ENCODE assay signal across 8 cellular contexts in genomic region chr9:109010676-109011655, GRCh38. TPM values are rescaled to one million over a fixed set of nuclear protein-coding genes. Genes with fewer than 3 reads are reported as not detected.
A peak's percentile ranks its signal among the peaks of the same experiment; 100 is the strongest.
DNase-seq lines count a peak whose midpoint lies in the region; ATAC-seq, FAIRE-seq and TF ChIP-seq lines count a peak whose summit lies in the region.
"Had no signal": no experiment of that assay in that cellular context is flagged by ENCODE, and none has a peak within 500 bp of the region (broad histone marks: within the 10 kb centered on the region; RNA-seq: fewer than 3 reads in every experiment).

No MANE protein-coding gene starts in this region.

- peak; percentile 22 to 31 for DNase-seq in SJCRH30
- DNase-seq in activated naive CD8-positive, alpha-beta T cell treated with anti-CD3 and anti-CD28 coated beads, Interleukin-2, amount 10 ng/mL, durations not matched to agents 7 days and 5 days: no peak
- no peak for DNase-seq in keratinocyte (ENCODE audit: low read depth, low spot score)
- DNase-seq in stimulated activated CD8-positive, alpha-beta memory T cell treated with anti-CD3 and anti-CD28 coated beads, Interleukin-7, amount 100 ng/mL, for 24 hours (ENCODE audit: low read depth): peak; percentile 35
- DNase-seq in ecto neural progenitor cell (ENCODE audit: low spot score): no peak

- H3K79me2 ChIP-seq in keratinocyte (ENCODE audit: control insufficient read depth, insufficient read depth, low read length): peaks cover 59% of the 10 kb centered on the region

- H3K27ac ChIP-seq in SJCRH30: no peak overlapping the region
- H3K27ac ChIP-seq in keratinocyte (ENCODE audit: control insufficient read depth, insufficient read depth, low read length): peak overlapping the region; percentile 85

- H3K4me3 ChIP-seq in SJCRH30 (no peak overlapping the region), keratinocyte (ENCODE audit: control insufficient read depth in 2 of 3, extremely low read depth in 1 of 3, insufficient read depth in 2 of 3, low read depth in 1 of 3, low read length in 3 of 3) (peak overlapping the region; percentile 28 to 75 (median 74))

- peak overlapping the region; percentile 10 for H3K27ac Mint-ChIP-seq in activated naive CD8-positive, alpha-beta T cell treated with anti-CD3 and anti-CD28 coated beads, Interleukin-2, amount 10 ng/mL, durations not matched to agents 7 days and 5 days

- peak; percentile 92 for FAIRE-seq in keratinocyte (lab: Jason Lieb, UNC)
- FAIRE-seq: endometrium had no signal

- H3K9ac ChIP-seq in keratinocyte (ENCODE audit: control insufficient read depth, extremely low read depth, insufficient read depth, low read length): peak overlapping the region; percentile 93

- peaks cover 24% of the 10 kb centered on the region for H3K4me1 Mint-ChIP-seq in activated naive CD8-positive, alpha-beta T cell treated with anti-CD3 and anti-CD28 coated beads, Interleukin-2, amount 10 ng/mL, durations not matched to agents 7 days and 5 days

- H3K9me3 ChIP-seq in SJCRH30 (replicated peaks) (no peaks in the 10 kb centered on the region), keratinocyte (ENCODE audit: control insufficient read depth, low read depth, low read length) (no peaks in the 10 kb centered on the region)

- no peak overlapping the region for H2AFZ ChIP-seq in keratinocyte (ENCODE audit: control insufficient read depth, low read length)

- H3K4me2 ChIP-seq in keratinocyte (ENCODE audit: control insufficient read depth, extremely low read depth, insufficient read depth, low read depth, low read length): peak overlapping the region; percentile 100

- no peaks in the 10 kb centered on the region for H3K9me1 ChIP-seq in keratinocyte (ENCODE audit: control insufficient read depth, extremely low read depth, insufficient read depth, low read length)

- ATAC-seq in GM18520 (IDR thresholded peaks at IDR 0.05; ENCODE audit: unreplicated experiment) (peak; percentile 38), HG02973 (IDR thresholded peaks at IDR 0.05; ENCODE audit: unreplicated experiment) (peak; percentile 47)
- peak; percentile 13 for ATAC-seq in activated naive CD8-positive, alpha-beta T cell treated with anti-CD3 and anti-CD28 coated beads, Interleukin-2, amount 10 ng/mL, durations not matched to agents 7 days and 5 days (ENCODE audit: low read depth)

- dilution Hi-C loops in keratinocyte (cut with MboI; ENCODE audit: extremely low pct_ligation_motif_present, low sequenced_read_pairs): no loop called here

- no peak for TF ChIP-seq CTCF in keratinocyte (optimal IDR thresholded peaks at IDR 0.05 in 1 of 3, IDR thresholded peaks at IDR 0.05 in 1 of 3, conservative IDR thresholded peaks at IDR 0.05 in 1 of 3; ENCODE audit: extremely low read depth in 1 of 3, insufficient read depth in 2 of 3, low read length in 3 of 3)

- H3K36me3 ChIP-seq in SJCRH30 (peaks cover 3% of the 10 kb centered on the region), keratinocyte (ENCODE audit: control insufficient read depth in 2 of 2, extremely low read depth in 1 of 2, insufficient read depth in 2 of 2, low read length in 2 of 2) (peaks cover 2 to 8% of the 10 kb centered on the region in 2 experiments)

- H3K9me3 Mint-ChIP-seq in activated naive CD8-positive, alpha-beta T cell treated with anti-CD3 and anti-CD28 coated beads, Interleukin-2, amount 10 ng/mL, durations not matched to agents 7 days and 5 days: no peaks in the 10 kb centered on the region

- POLR2A ChIA-PET in activated naive CD8-positive, alpha-beta T cell treated with anti-CD3 and anti-CD28 coated beads, Interleukin-2, amount 10 ng/mL, durations not matched to agents 7 days and 5 days (lab: Charles Lee): interaction anchor here (0.7 kb wide), 1 partner anchor 15 kb away, joined by 3 read pairs; no protein-coding TSS in a partner anchor

- H3K27me3 ChIP-seq in SJCRH30 (no peaks in the 10 kb centered on the region), keratinocyte (ENCODE audit: control insufficient read depth, extremely low read depth, insufficient read depth, low read length) (no peaks in the 10 kb centered on the region)

- H3K36me3 Mint-ChIP-seq in activated naive CD8-positive, alpha-beta T cell treated with anti-CD3 and anti-CD28 coated beads, Interleukin-2, amount 10 ng/mL, durations not matched to agents 7 days and 5 days: peaks cover 4% of the 10 kb centered on the region

- H3K4me1 ChIP-seq in SJCRH30 (peaks cover 21% of the 10 kb centered on the region), keratinocyte (ENCODE audit: control insufficient read depth, extremely low read depth, insufficient read depth, low read length) (peaks cover 35% of the 10 kb centered on the region)

- no peak overlapping the region for H3K4me3 Mint-ChIP-seq in activated naive CD8-positive, alpha-beta T cell treated with anti-CD3 and anti-CD28 coated beads, Interleukin-2, amount 10 ng/mL, durations not matched to agents 7 days and 5 days

- peaks cover 4% of the 10 kb centered on the region for H4K20me1 ChIP-seq in keratinocyte (ENCODE audit: control insufficient read depth, extremely low read depth, insufficient read depth, low read length)

- H3K27me3 Mint-ChIP-seq in activated naive CD8-positive, alpha-beta T cell treated with anti-CD3 and anti-CD28 coated beads, Interleukin-2, amount 10 ng/mL, durations not matched to agents 7 days and 5 days: no peaks in the 10 kb centered on the region

RNA-seq across cellular contexts. Expression of gene CTNNAL1, which starts 2.3 kb away (rescaled TPM):
- total RNA-seq in SJCRH30 (2014; rRNA removed; shearing (Covaris generic)): 81.8 and 89.7 TPM in 2 replicates
- 10 to 100 TPM; 14.0 to 15.2 TPM for total RNA-seq in activated naive CD8-positive, alpha-beta T cell treated with anti-CD3 and anti-CD28 coated beads, Interleukin-2, amount 10 ng/mL, durations not matched to agents 7 days and 5 days
- 30.9 to 112 TPM (median 89.7 TPM) in 3 replicates for polyA plus RNA-seq in keratinocyte
- 28.2 TPM for polyA plus RNA-seq in keratinocyte (2011; ENCODE audit: low read depth)
- 49.6 and 89.7 TPM in 2 replicates for polyA plus RNA-seq in keratinocyte (2011; cell fraction: cytosol; rRNA removed)
- polyA plus RNA-seq in keratinocyte (2011; cell fraction: nucleus; rRNA removed): 22.9 and 28.1 TPM in 2 replicates
- 13.2 and 88.8 TPM in 2 replicates for polyA plus RNA-seq in keratinocyte (2012; ENCODE audit: low replicate concordance)
- polyA minus RNA-seq in keratinocyte: 5.0 to 54.5 TPM (median 13.6 TPM) in 3 replicates
- 39.3 TPM for polyA minus RNA-seq in keratinocyte (2011; cell fraction: cytosol; rRNA and poly(A)+ RNA removed)
- polyA minus RNA-seq in keratinocyte (2011; cell fraction: nucleus; rRNA and poly(A)+ RNA removed): 5.5 and 11.1 TPM in 2 replicates

Comparison
In these comparisons a context has a peak if more than half of its experiments do, and no peak if none do; other contexts are left out.
1. DNase-seq: peak in SJCRH30 (2 of 2) and stimulated activated CD8-positive, alpha-beta memory T cell treated with anti-CD3 and anti-CD28 coated beads, Interleukin-7, amount 100 ng/mL, for 24 hours (single experiment); none in activated naive CD8-positive, alpha-beta T cell treated with anti-CD3 and anti-CD28 coated beads, Interleukin-2, amount 10 ng/mL, durations not matched to agents 7 days and 5 days (single experiment), keratinocyte (single experiment) and ecto neural progenitor cell (single experiment).
2. Peak in every context shown above with its lines, with median percentiles within 50 percentile points of each other: ATAC-seq.